8 cellular contexts compared by ENCODE assay signal in genomic region chr19:39342647-39343305, GRCh38. TPM values are rescaled to one million over a fixed set of nuclear protein-coding genes. Genes with fewer than 3 reads are reported as not detected.
DNase-seq lines count a peak whose midpoint lies in the region; ATAC-seq and TF ChIP-seq lines count a peak whose summit lies in the region.

No MANE protein-coding gene starts in this region.

- H3K27me3 Mint-ChIP-seq in dendritic cell treated with granulocyte-macrophage colony-stimulating factor and Interleukin-4, amounts not matched to agents 40 ng/mL and 50 ng/mL, for 4 days: no peaks in the 10 kb centered on the region
- H3K27me3 Mint-ChIP-seq in mesothelial cell of epicardium (ENCODE audit: low read depth): no peaks in the 10 kb centered on the region

- intact Hi-C loops in dendritic cell treated with granulocyte-macrophage colony-stimulating factor and Interleukin-4, amounts not matched to agents 40 ng/mL and 50 ng/mL, for 4 days (cut with micrococcal nuclease): loop anchor here (2.0 to 5.0 kb wide), 4 partner anchors 48 to 215 kb away; partner anchors contain the start of genes MED29, PAF1, PAK4 and PLEKHG2

- H3K36me3 Mint-ChIP-seq in dendritic cell treated with granulocyte-macrophage colony-stimulating factor and Interleukin-4, amounts not matched to agents 40 ng/mL and 50 ng/mL, for 4 days (ENCODE audit: low read depth): peaks cover 48% of the 10 kb centered on the region
- H3K36me3 Mint-ChIP-seq in mesothelial cell of epicardium: peaks cover 3% of the 10 kb centered on the region

- DNase-seq in ELR (ENCODE audit: low read depth) (peak; percentile 37), NCI-H69 (lab: John Stamatoyannopoulos, UW) (peak; percentile 41), mesothelial cell of epicardium (ENCODE audit: low spot score in 2 of 2, unreplicated experiment in 2 of 2) (peak; percentile 37 to 44), NCI-H1694 (lab: John Stamatoyannopoulos, UW) (no peak)

- H3K4me3 Mint-ChIP-seq in dendritic cell treated with granulocyte-macrophage colony-stimulating factor and Interleukin-4, amounts not matched to agents 40 ng/mL and 50 ng/mL, for 4 days: peak overlapping the region; percentile 91
- H3K4me3 Mint-ChIP-seq in mesothelial cell of epicardium: peak overlapping the region; percentile 86

- ATAC-seq in HG02884 (IDR thresholded peaks at IDR 0.05; ENCODE audit: unreplicated experiment): no peak
- ATAC-seq in HG03108 (IDR thresholded peaks at IDR 0.05; ENCODE audit: unreplicated experiment): no peak
- ATAC-seq in esophagus mucosa: no peak

- no peaks in the 10 kb centered on the region for H3K9me3 Mint-ChIP-seq in dendritic cell treated with granulocyte-macrophage colony-stimulating factor and Interleukin-4, amounts not matched to agents 40 ng/mL and 50 ng/mL, for 4 days
- H3K9me3 Mint-ChIP-seq in mesothelial cell of epicardium: no peaks in the 10 kb centered on the region

- H3K4me1 Mint-ChIP-seq in dendritic cell treated with granulocyte-macrophage colony-stimulating factor and Interleukin-4, amounts not matched to agents 40 ng/mL and 50 ng/mL, for 4 days (ENCODE audit: low read depth): peaks cover 69% of the 10 kb centered on the region
- H3K4me1 Mint-ChIP-seq in mesothelial cell of epicardium: peaks cover 47% of the 10 kb centered on the region

- H3K27ac Mint-ChIP-seq in dendritic cell treated with granulocyte-macrophage colony-stimulating factor and Interleukin-4, amounts not matched to agents 40 ng/mL and 50 ng/mL, for 4 days: peak overlapping the region; percentile 92
- peak overlapping the region; percentile 92 for H3K27ac Mint-ChIP-seq in mesothelial cell of epicardium

- TF ChIP-seq CTCF in mesothelial cell of epicardium (IDR thresholded peaks at IDR 0.05; ENCODE audit: unreplicated experiment): no peak

RNA-seq across cellular contexts. Expression of gene SAMD4B, which starts 0.6 kb away (rescaled TPM):
- total RNA-seq in mesothelial cell of epicardium: 128 to 143 TPM (median 133 TPM) in 3 replicates
- 53.3 TPM for total RNA-seq in esophagus mucosa

RNA-seq across cellular contexts. Expression of gene GMFG, which starts 6.9 kb away (rescaled TPM):
- total RNA-seq in mesothelial cell of epicardium (not detected in 3 replicates), esophagus mucosa (2.3 TPM)

RNA-seq across cellular contexts. Expression of gene LRFN1, which starts 22.1 kb away (rescaled TPM):
- total RNA-seq in mesothelial cell of epicardium: 19.1 to 20.6 TPM (median 20.4 TPM) in 3 replicates
- 0.08 TPM for total RNA-seq in esophagus mucosa

RNA-seq across cellular contexts. Expression of gene IFNL1, which starts 46.6 kb away (rescaled TPM):
- total RNA-seq in mesothelial cell of epicardium: not detected in 3 replicates
- total RNA-seq in esophagus mucosa: not detected

RNA-seq across cellular contexts. Expression of gene PAF1, which starts 48.1 kb away (rescaled TPM):
- total RNA-seq in mesothelial cell of epicardium (41.4 to 47.8 TPM (median 42.9 TPM) in 3 replicates), esophagus mucosa (29.5 TPM)

Comparison
In these comparisons a context has a peak if more than half of its experiments do, and no peak if none do; other contexts are left out.
1. RNA of gene LRFN1, which starts 22.1 kb away (total RNA-seq): 19.1 to 20.6 TPM in mesothelial cell of epicardium; 0.08 TPM in esophagus mucosa (single experiment); every median in the first group is over 10 times any median in the second.